ENCODE assay signal across 18 cellular contexts in the genomic region with DNA sequence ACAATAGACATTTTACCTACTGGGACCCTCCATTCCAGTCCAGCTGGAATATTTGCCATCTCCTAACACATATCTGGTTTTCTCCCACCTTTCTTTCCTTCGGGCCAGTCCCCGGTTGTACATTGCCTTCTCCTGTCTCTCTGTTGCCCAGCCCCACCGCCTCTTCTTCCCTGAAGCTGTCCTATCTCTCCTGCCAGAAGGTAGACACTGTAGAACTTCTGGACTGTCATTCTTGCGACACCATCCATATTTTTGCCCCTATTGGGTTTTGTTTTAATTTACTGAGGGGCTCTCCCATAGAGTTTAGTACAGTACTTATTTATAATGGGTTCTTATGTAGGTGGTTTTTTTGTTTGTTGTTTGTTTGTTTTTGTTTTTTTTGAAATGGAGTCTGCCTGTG.
"Had no signal": no experiment of that assay in that cellular context is flagged by ENCODE, and none has a peak within 500 bp of the region (broad histone marks: within the 10 kb centered on the region; RNA-seq: fewer than 3 reads in every experiment).

No MANE protein-coding gene starts in this region.

- H3K4me1 ChIP-seq: breast epithelium had no signal

- H3K4me3 ChIP-seq: ascending aorta, breast epithelium, esophagus squamous epithelium, left ventricle myocardium inferior had no signal

- H3K27ac ChIP-seq: ascending aorta, breast epithelium, esophagus squamous epithelium, left ventricle myocardium inferior, neutrophil had no signal

- FAIRE-seq: TTC549 had no signal

- H3K36me3 Mint-ChIP-seq: activated naive CD4-positive, alpha-beta T cell treated with anti-CD3 and anti-CD28 coated beads, Interleukin-2, amount 50 U/mL, for 24 hours; immature natural killer cell; naive thymus-derived CD4-positive, alpha-beta T cell had no signal

- H3K27me3 ChIP-seq: breast epithelium had no signal

- H3K9me3 Mint-ChIP-seq: activated naive CD4-positive, alpha-beta T cell treated with anti-CD3 and anti-CD28 coated beads, Interleukin-2, amount 50 U/mL, for 24 hours; immature natural killer cell; naive thymus-derived CD4-positive, alpha-beta T cell had no signal

- H3K27ac Mint-ChIP-seq: activated naive CD4-positive, alpha-beta T cell treated with anti-CD3 and anti-CD28 coated beads, Interleukin-2, amount 50 U/mL, for 24 hours; immature natural killer cell had no signal

- ATAC-seq: naive thymus-derived CD4-positive, alpha-beta T cell had no signal

- H3K36me3 ChIP-seq: ascending aorta, breast epithelium, esophagus squamous epithelium, left ventricle myocardium inferior, neutrophil had no signal

- DNase-seq: activated CD4-positive, alpha-beta T cell treated with anti-CD3 and anti-CD28 coated beads, Interleukin-2, amount 50 U/mL, for 4 hours; activated gamma-delta T cell; cortex of kidney; esophagus squamous epithelium; immature natural killer cell; kidney glomerular epithelial cell; left ventricle myocardium inferior; mammary epithelial cell; naive thymus-derived CD4-positive, alpha-beta T cell; stimulated activated CD4-positive, alpha-beta T cell treated with anti-CD3 and anti-CD28 coated beads, Interleukin-12 subunit alpha, Interleukin-12 subunit beta, amount 100 ng/mL, for 4 hours; stimulated activated CD4-positive, alpha-beta T cell treated with anti-CD3 and anti-CD28 coated beads, Interleukin-1b, Interleukin-23, amount 100 ng/mL, for 48 hours; stimulated activated CD8-positive, alpha-beta memory T cell treated with anti-CD3 and anti-CD28 coated beads, Interleukin-4, amount 100 ng/mL, for 48 hours; stimulated activated naive CD4-positive, alpha-beta T cell had no signal

- H3K9me3 ChIP-seq: ascending aorta, breast epithelium, esophagus squamous epithelium, left ventricle myocardium inferior, neutrophil had no signal

- H3K4me3 Mint-ChIP-seq: activated naive CD4-positive, alpha-beta T cell treated with anti-CD3 and anti-CD28 coated beads, Interleukin-2, amount 50 U/mL, for 24 hours; immature natural killer cell; naive thymus-derived CD4-positive, alpha-beta T cell had no signal

- H3K4me1 Mint-ChIP-seq: activated naive CD4-positive, alpha-beta T cell treated with anti-CD3 and anti-CD28 coated beads, Interleukin-2, amount 50 U/mL, for 24 hours had no signal
